ENCODE assay signal across 19 cellular contexts in genomic region chr19:53576941-53577653, GRCh38. TPM values are rescaled to one million over a fixed set of nuclear protein-coding genes. Genes with fewer than 3 reads are reported as not detected.
DNase-seq lines count a peak whose midpoint lies in the region; ATAC-seq and TF ChIP-seq lines count a peak whose summit lies in the region.
"Had no signal": no experiment of that assay in that cellular context is flagged by ENCODE, and none has a peak within 500 bp of the region (broad histone marks: within the 10 kb centered on the region; RNA-seq: fewer than 3 reads in every experiment).

No MANE protein-coding gene starts in this region.

- H3K36me3 Mint-ChIP-seq in GM23338 (ENCODE audit: low read depth) = peaks cover 95% of the 10 kb centered on the region

- no peak overlapping the region for H3K27ac Mint-ChIP-seq in GM23338
- H3K27ac Mint-ChIP-seq: HFFc6 had no signal

- H2BK120ac ChIP-seq in trophoblast cell (ENCODE audit: insufficient read depth, low read length, poor library complexity) = no peak overlapping the region

- H3K27ac ChIP-seq in BLaER1 treated with 17β-estradiol and CSF1 and Interleukin-3, amounts not matched to agents 10 nM and 100 nM = no peak overlapping the region
- H3K27ac ChIP-seq in GM23338 (ENCODE audit: low read depth) = peak overlapping the region; percentile 50; the same call in 1 of the 2 replicates
- H3K27ac ChIP-seq in coronary artery = no peak overlapping the region
- H3K27ac ChIP-seq in trophoblast cell (ENCODE audit: low read depth, low read length) = no peak overlapping the region
- H3K27ac ChIP-seq: GM23248 had no signal

- no peak overlapping the region for H4K8ac ChIP-seq in trophoblast cell (ENCODE audit: low read depth, low read length)

- no peak overlapping the region for H3K9ac ChIP-seq in BLaER1 treated with 17β-estradiol and CSF1 and Interleukin-3, amounts not matched to agents 10 nM and 100 nM
- H3K9ac ChIP-seq in trophoblast cell (ENCODE audit: low read length) = no peak overlapping the region
- H3K9ac ChIP-seq: GM23248 had no signal

- H4K20me1 ChIP-seq in BLaER1 treated with 17β-estradiol and CSF1 and Interleukin-3, amounts not matched to agents 10 nM and 100 nM = no peaks in the 10 kb centered on the region; a peak in 1 of 22 replicates
- H4K20me1 ChIP-seq in GM23338 (replicated peaks; ENCODE audit: insufficient read depth) = no peaks in the 10 kb centered on the region

- DNase-seq in GM23338 (ENCODE audit: low spot score) = peak; percentile 19
- peak; percentile 26 for DNase-seq in coronary artery (ENCODE audit: low spot score)
- DNase-seq in trophoblast cell = peak; percentile 89 to 96
- DNase-seq in stimulated activated naive CD4-positive, alpha-beta T cell treated with Interleukin-2 at 50 U/mL for 16 hours (lab: John Stamatoyannopoulos, UW) = no peak
- DNase-seq: DMS153, GM23248, HFFc6, MV-4-11, NCI-H1417 treated with DMSO at 0.1 percent for 48 hours, NCI-H2029 treated with DMSO at 0.1 percent for 48 hours, NCI-H510A treated with DMSO at 0.1 percent for 48 hours, SIG-M5, SW 1271 had no signal

- no peaks in the 10 kb centered on the region for H3K27me3 ChIP-seq in BLaER1 treated with 17β-estradiol and CSF1 and Interleukin-3, amounts not matched to agents 10 nM and 100 nM
- no peaks in the 10 kb centered on the region for H3K27me3 ChIP-seq in GM23338 (ENCODE audit: insufficient read depth)
- H3K27me3 ChIP-seq in trophoblast cell (ENCODE audit: insufficient read depth, low read length) = no peaks in the 10 kb centered on the region

- no peak overlapping the region for H3K4ac ChIP-seq in trophoblast cell (ENCODE audit: low read depth, low read length)

- peak overlapping the region in 9 of 10 experiments; percentile 7 to 39 (median 27); a peak in 13 of 20 replicates for H3K4me3 ChIP-seq in BLaER1 treated with 17β-estradiol and CSF1 and Interleukin-3, amounts not matched to agents 10 nM and 100 nM
- no peak overlapping the region for H3K4me3 ChIP-seq in GM23338
- peak overlapping the region; percentile 40 for H3K4me3 ChIP-seq in coronary artery
- H3K4me3 ChIP-seq in trophoblast cell (ENCODE audit: low read depth, low read length) = no peak overlapping the region
- H3K4me3 ChIP-seq: GM23248 had no signal

- H3K4me2 ChIP-seq in BLaER1 treated with 17β-estradiol and CSF1 and Interleukin-3, amounts not matched to agents 10 nM and 100 nM = no peak overlapping the region
- H3K4me2 ChIP-seq in GM23338 (no peak overlapping the region), trophoblast cell (ENCODE audit: low read length) (no peak overlapping the region)

- H4K91ac ChIP-seq in trophoblast cell (ENCODE audit: low read depth, low read length) = no peak overlapping the region

- H3K14ac ChIP-seq in trophoblast cell (ENCODE audit: low read length) = no peak overlapping the region

- H3K9me2 ChIP-seq in GM23338 (ENCODE audit: insufficient read depth) = no peaks in the 10 kb centered on the region; the same call in 1 of the 2 replicates

- H3K79me1 ChIP-seq in trophoblast cell (ENCODE audit: low read length) = peaks cover 8% of the 10 kb centered on the region

- H3K23ac ChIP-seq in trophoblast cell (ENCODE audit: low read length) = no peak overlapping the region

- no peak overlapping the region for H2AK5ac ChIP-seq in trophoblast cell (ENCODE audit: low read length)

- peaks cover 72% of the 10 kb centered on the region for H3K9me3 Mint-ChIP-seq in GM23338

- no CpG with 5 or more reads among the region's 20 CpGs for WGBS in trophoblast cell (ENCODE audit: extremely low coverage, insufficient coverage, insufficient read length)

- H3K9me3 ChIP-seq in BLaER1 treated with 17β-estradiol and CSF1 and Interleukin-3, amounts not matched to agents 10 nM and 100 nM (replicated peaks in 1 of 11) = peaks cover 76 to 96% (median 88%) of the 10 kb centered on the region in 11 experiments
- H3K9me3 ChIP-seq in trophoblast cell (ENCODE audit: insufficient read depth, low read depth, low read length) = peaks cover 11% of the 10 kb centered on the region

- H3F3A ChIP-seq in GM23338 (replicated peaks; ENCODE audit: low read depth) = 0 out of 2 replicates have a peak, but pooled peaks cover 3% of the 10 kb centered on the region

- H3K4me1 Mint-ChIP-seq in GM23338 = peaks cover 12% of the 10 kb centered on the region

- no peak for TF ChIP-seq CTCF in GM23338 (conservative IDR thresholded peaks at IDR 0.05; ENCODE audit: low read depth in 2 of 2)
- no peak for TF ChIP-seq CTCF in coronary artery (IDR thresholded peaks at IDR 0.05)

- H2BK12ac ChIP-seq in trophoblast cell (ENCODE audit: low read length) = no peak overlapping the region

- peaks cover 77 to 84% (median 81%) of the 10 kb centered on the region in 11 experiments for H3K36me3 ChIP-seq in BLaER1 treated with 17β-estradiol and CSF1 and Interleukin-3, amounts not matched to agents 10 nM and 100 nM
- peaks cover 59% of the 10 kb centered on the region for H3K36me3 ChIP-seq in GM23338 (ENCODE audit: insufficient read depth)
- peaks cover 31 to 37% of the 10 kb centered on the region in 2 experiments for H3K36me3 ChIP-seq in trophoblast cell (ENCODE audit: control insufficient read depth in 1 of 2, insufficient read depth in 2 of 2, low read length in 2 of 2)

- no peak overlapping the region for H2BK5ac ChIP-seq in trophoblast cell (ENCODE audit: low read depth, low read length, poor library complexity)

- peaks cover 14% of the 10 kb centered on the region for H3K27me3 Mint-ChIP-seq in GM23338 (ENCODE audit: insufficient read depth, low read depth, poor library complexity)

- no peak overlapping the region for H4K12ac ChIP-seq in trophoblast cell (ENCODE audit: low read depth, low read length)

- H2AFZ ChIP-seq in GM23338 (no peak overlapping the region), trophoblast cell (ENCODE audit: insufficient read depth, low read length, poor library complexity) (no peak overlapping the region)
- H2AFZ ChIP-seq: GM23248 had no signal

- no peak overlapping the region for H3K4me3 Mint-ChIP-seq in GM23338
- H3K4me3 Mint-ChIP-seq: HFFc6 had no signal

- H3K18ac ChIP-seq in trophoblast cell (ENCODE audit: low read length) = no peak overlapping the region

- no peaks in the 10 kb centered on the region for H3K4me1 ChIP-seq in BLaER1 treated with 17β-estradiol and CSF1 and Interleukin-3, amounts not matched to agents 10 nM and 100 nM
- H3K4me1 ChIP-seq in GM23338 (ENCODE audit: insufficient read depth) = peaks cover 6% of the 10 kb centered on the region
- peaks cover 3 to 8% of the 10 kb centered on the region in 2 experiments for H3K4me1 ChIP-seq in trophoblast cell (ENCODE audit: control insufficient read depth in 1 of 2, insufficient read depth in 2 of 2, low read length in 2 of 2)

- ATAC-seq in GM23338 (no peak), GM19463 (IDR thresholded peaks at IDR 0.05; ENCODE audit: unreplicated experiment) (no peak), HG03095 (IDR thresholded peaks at IDR 0.05; ENCODE audit: unreplicated experiment) (no peak)

- H3K79me2 ChIP-seq in GM23338 (replicated peaks; ENCODE audit: insufficient read depth) (no peaks in the 10 kb centered on the region), trophoblast cell (ENCODE audit: control insufficient read depth, insufficient read depth, low read length, poor library complexity) (no peaks in the 10 kb centered on the region)

TF ChIP-seq in GM23338, 12 proteins besides CTCF, POLR2A, EP300 and RAD21:
- TF ChIP-seq ZNF114 (CRISPR knock-in tag; IDR thresholded peaks at IDR 0.05) = no peak

RNA-seq across cellular contexts. Expression of gene ZNF331, which starts 39.2 kb away (rescaled TPM):
- total RNA-seq in GM23338 (2014; rRNA removed; shearing (Covaris generic)) = 33.7 and 36.2 TPM in 2 replicates
- polyA plus RNA-seq in GM23338 (2016; fragmentation: Nextera tagmentation; extraction: Ambion mirVana) = 32.7 and 46.5 TPM in 2 replicates
- polyA plus RNA-seq in trophoblast cell (2013) = 22.2 and 23.3 TPM in 2 replicates

RNA-seq across cellular contexts. Expression of gene DPRX, which starts 54.7 kb away (rescaled TPM):
- total RNA-seq in GM23338 (2014; rRNA removed; shearing (Covaris generic)) = not detected in 2 replicates
- polyA plus RNA-seq in GM23338 (2016; fragmentation: Nextera tagmentation; extraction: Ambion mirVana) = not detected in 2 replicates
- 0.29 and 0.43 TPM in 2 replicates for polyA plus RNA-seq in trophoblast cell (2013)
- total RNA-seq: GM23248, HFFc6, LHCN-M2, RPMI7951 had no signal
- polyA plus RNA-seq: BJ, GM23248 had no signal

Comparison
In these comparisons a context has a peak if more than half of its experiments do, and no peak if none do; other contexts are left out.
1. H3K4me3 ChIP-seq: peak in BLaER1 treated with 17β-estradiol and CSF1 and Interleukin-3, amounts not matched to agents 10 nM and 100 nM (9 of 10) and coronary artery (single experiment); none in GM23338 (single experiment) and trophoblast cell (single experiment).